Comparison of ENCODE assay signal across 8 cellular contexts in the genomic region with DNA sequence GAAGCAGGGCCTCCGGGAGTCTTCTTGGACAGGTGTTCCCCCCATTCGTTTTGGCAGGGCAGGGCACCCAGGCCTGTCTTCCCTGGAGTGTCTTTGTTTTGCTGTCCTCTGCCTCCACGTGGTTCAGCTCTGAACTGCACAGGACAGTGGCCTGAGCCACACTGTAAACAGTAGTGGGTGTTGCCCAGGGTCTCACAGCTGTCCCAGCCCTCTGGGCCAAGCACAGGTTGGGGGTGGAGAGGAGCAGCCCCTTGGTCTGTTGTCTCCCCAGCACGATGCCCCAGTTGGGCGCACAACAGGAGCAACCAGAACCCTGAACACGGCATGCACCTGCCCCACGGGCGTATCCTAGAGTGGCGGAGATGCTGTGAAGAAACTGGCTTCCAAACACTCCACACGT. TPM values are rescaled to one million over a fixed set of nuclear protein-coding genes. Genes with fewer than 3 reads are reported as not detected.
DNase-seq lines count a peak whose midpoint lies in the region; TF ChIP-seq lines count a peak whose summit lies in the region.

No MANE protein-coding gene starts in this region.

- peaks cover 44% of the 10 kb centered on the region for H3K4me1 ChIP-seq in neural progenitor cell

- peak; percentile 27; the same call in 1 of the 2 replicates for TF ChIP-seq CTCF in LNCaP clone FGC (IDR thresholded peaks at IDR 0.05; ENCODE audit: control insufficient read depth, extremely low read depth, insufficient read depth)
- peak; percentile 45 for TF ChIP-seq CTCF in chondrocyte (IDR thresholded peaks at IDR 0.05)
- peak; percentile 54 for TF ChIP-seq CTCF in neural progenitor cell (IDR thresholded peaks at IDR 0.05)

- intact Hi-C loops in posterior vena cava (cut with DNase I): loop anchor here (5.0 to 10.0 kb wide), 2 partner anchors 210 to 992 kb away; partner anchors contain the start of gene MDGA1 (in 2 of the 2)

- H2AFZ ChIP-seq in neural progenitor cell (replicated peaks): no peak overlapping the region

- H3K79me2 ChIP-seq in neural progenitor cell (ENCODE audit: low read depth): no peaks in the 10 kb centered on the region

- H3K4me3 ChIP-seq in LNCaP clone FGC (ENCODE audit: low read depth, low read length) (no peak overlapping the region), neural progenitor cell (no peak overlapping the region)

- H3K27me3 ChIP-seq in neural progenitor cell: no peaks in the 10 kb centered on the region

- H3K27ac Mint-ChIP-seq in chondrocyte (ENCODE audit: unreplicated experiment) (no peak overlapping the region), neural progenitor cell (peak overlapping the region; percentile 17)

- no peak overlapping the region for H3K27ac ChIP-seq in neural progenitor cell

- H3K4me3 Mint-ChIP-seq in chondrocyte (ENCODE audit: unreplicated experiment) (no peak overlapping the region), neural progenitor cell (no peak overlapping the region)

- no peaks in the 10 kb centered on the region for H3K36me3 ChIP-seq in neural progenitor cell

- H3K4me1 Mint-ChIP-seq in chondrocyte (ENCODE audit: low read depth) (peaks cover 12% of the 10 kb centered on the region), neural progenitor cell (peaks cover 54% of the 10 kb centered on the region)

- H3K36me3 Mint-ChIP-seq in chondrocyte (ENCODE audit: low read depth) (peaks cover 12% of the 10 kb centered on the region), neural progenitor cell (peaks cover 11% of the 10 kb centered on the region)

- H3K4me2 ChIP-seq in neural progenitor cell: peak overlapping the region; percentile 54

- H4K20me1 ChIP-seq in neural progenitor cell (ENCODE audit: low read depth): peaks cover 34% of the 10 kb centered on the region

- no peak overlapping the region for H3K9ac ChIP-seq in neural progenitor cell

- H3K27me3 Mint-ChIP-seq in chondrocyte (ENCODE audit: low read depth): no peaks in the 10 kb centered on the region
- peaks cover 5% of the 10 kb centered on the region for H3K27me3 Mint-ChIP-seq in neural progenitor cell (ENCODE audit: insufficient read depth, low read depth)

- H3K9me3 ChIP-seq in neural progenitor cell (ENCODE audit: low read depth): no peaks in the 10 kb centered on the region

- H3K9me3 Mint-ChIP-seq in chondrocyte (ENCODE audit: low read depth) (no peaks in the 10 kb centered on the region), neural progenitor cell (no peaks in the 10 kb centered on the region)

- DNase-seq in DMS53 (lab: John Stamatoyannopoulos, UW): peak; percentile 26
- DNase-seq in DMS53 treated with DMSO at 0.1 percent for 48 hours (lab: John Stamatoyannopoulos, UW; ENCODE audit: unreplicated experiment): no peak
- no peak for DNase-seq in LNCaP clone FGC (ENCODE audit: low read depth)
- no peak for DNase-seq in chondrocyte (ENCODE audit: low spot score)
- DNase-seq in neural progenitor cell (ENCODE audit: low spot score): peak; percentile 51
- DNase-seq in foreskin melanocyte: no peak
- no peak for DNase-seq in stimulated activated CD4-positive, alpha-beta T cell treated with anti-CD3 and anti-CD28 coated beads, Interleukin-4, amount 100 ng/mL, for 4 hours
- DNase-seq in posterior vena cava (ENCODE audit: low spot score): no peak

- H3F3A ChIP-seq in neural progenitor cell (ENCODE audit: low read depth): peaks cover 24% of the 10 kb centered on the region

RNA-seq across cellular contexts. Expression of gene CCDC167, which starts 14.4 kb away (rescaled TPM):
- 28.3 to 34.0 TPM (median 29.9 TPM) in 3 replicates for total RNA-seq in chondrocyte
- total RNA-seq in neural progenitor cell (ENCODE audit: low replicate concordance): 30.4 and 56.5 TPM in 2 replicates
- 10 to 100 TPM; 16.2 to 18.9 TPM for total RNA-seq in posterior vena cava

RNA-seq across cellular contexts. Expression of gene CMTR1, which starts 52.2 kb away (rescaled TPM):
- total RNA-seq in chondrocyte (28.1 to 36.1 TPM (median 30.2 TPM) in 3 replicates), neural progenitor cell (ENCODE audit: low replicate concordance) (35.4 and 44.9 TPM in 2 replicates), posterior vena cava (10 to 100 TPM; 24.0 to 27.9 TPM)

Comparison
In these comparisons a context has a peak if more than half of its experiments do, and no peak if none do; other contexts are left out.
1. DNase-seq: peak in DMS53 (single experiment) and neural progenitor cell (single experiment); none in DMS53 treated with DMSO at 0.1 percent for 48 hours (single experiment), LNCaP clone FGC (single experiment), chondrocyte (single experiment), foreskin melanocyte (single experiment), stimulated activated CD4-positive, alpha-beta T cell treated with anti-CD3 and anti-CD28 coated beads, Interleukin-4, amount 100 ng/mL, for 4 hours (0 of 2) and posterior vena cava (single experiment).
2. Peak in every context shown above with its lines, with median percentiles within 50 percentile points of each other: CTCF ChIP-seq.